ENCODE assay signal across 26 cellular contexts in genomic region chr11:14783788-14784187, GRCh38.
A peak's percentile ranks its signal among the peaks of the same experiment; 100 is the strongest.
DNase-seq lines count a peak whose midpoint lies in the region; ATAC-seq and TF ChIP-seq lines count a peak whose summit lies in the region.
"Had no signal": no experiment of that assay in that cellular context is flagged by ENCODE, and none has a peak within 500 bp of the region (broad histone marks: within the 10 kb centered on the region; RNA-seq: fewer than 3 reads in every experiment).

No MANE protein-coding gene starts in this region.

- no peaks in the 10 kb centered on the region for H3K27me3 Mint-ChIP-seq in activated T-helper 1 cell treated with anti-CD3 and anti-CD28 coated beads, Interleukin-12 subunit alpha, Interleukin-12 subunit beta, Interleukin-2, Interleukin-4 antibody, amounts not matched to agents 30 ng/mL and 10 ng/mL and 1 ng/mL, durations not matched to agents 14 hours and 24 hours and 36 hours (ENCODE audit: insufficient read depth)
- no peaks in the 10 kb centered on the region for H3K27me3 Mint-ChIP-seq in naive thymus-derived CD4-positive, alpha-beta T cell

- peaks cover 0 to 7% of the 10 kb centered on the region in 2 donors for H3K4me1 ChIP-seq in naive thymus-derived CD4-positive, alpha-beta T cell (ENCODE audit: control insufficient read depth in 2 of 2, insufficient read depth in 2 of 2, low read length in 2 of 2)
- H3K4me1 ChIP-seq: right atrium auricular region, thyroid gland, vagina had no signal

- CTCF ChIA-PET in naive thymus-derived CD4-positive, alpha-beta T cell (lab: Charles Lee), result no interaction called here

- H3K27ac Mint-ChIP-seq in activated naive CD4-positive, alpha-beta T cell treated with anti-CD3 and anti-CD28 coated beads, Interleukin-2, amount 50 U/mL, for 72 hours, result peak overlapping the region in 1 of 2 donors; percentile 58
- peak overlapping the region; percentile 85 for H3K27ac Mint-ChIP-seq in activated T-helper 1 cell treated with anti-CD3 and anti-CD28 coated beads, Interleukin-12 subunit alpha, Interleukin-12 subunit beta, Interleukin-2, Interleukin-4 antibody, amounts not matched to agents 30 ng/mL and 10 ng/mL and 1 ng/mL, durations not matched to agents 14 hours and 24 hours and 36 hours
- H3K27ac Mint-ChIP-seq in naive thymus-derived CD4-positive, alpha-beta T cell, result peak overlapping the region; percentile 24 to 89 (median 77)

- H3K4me3 ChIP-seq in naive thymus-derived CD4-positive, alpha-beta T cell (ENCODE audit: low read length), result no peak overlapping the region
- H3K4me3 ChIP-seq: BLaER1, GM23248, right atrium auricular region, SK-N-MC, thyroid gland, vagina had no signal

- peak; percentile 9 to 83 for ATAC-seq in activated naive CD4-positive, alpha-beta T cell treated with anti-CD3 and anti-CD28 coated beads, Interleukin-2, amount 50 U/mL, for 72 hours
- peak; percentile 27 for ATAC-seq in naive thymus-derived CD4-positive, alpha-beta T cell
- no peak for ATAC-seq in HG02938 (IDR thresholded peaks at IDR 0.05; ENCODE audit: unreplicated experiment)
- ATAC-seq: PC-3 had no signal

- H3K36me3 ChIP-seq in naive thymus-derived CD4-positive, alpha-beta T cell (ENCODE audit: control insufficient read depth in 2 of 3, insufficient read depth in 3 of 3, low read length in 3 of 3), result no peaks in the 10 kb centered on the region
- H3K36me3 ChIP-seq: BLaER1, right atrium auricular region, thyroid gland, vagina had no signal

- H3K27me3 ChIP-seq in naive thymus-derived CD4-positive, alpha-beta T cell (ENCODE audit: control insufficient read depth in 2 of 2, insufficient read depth in 2 of 2, low read length in 2 of 2), result no peaks in the 10 kb centered on the region
- H3K27me3 ChIP-seq: BLaER1, right atrium auricular region, thyroid gland, vagina had no signal

- no peak for DNase-seq in activated naive CD4-positive, alpha-beta T cell treated with anti-CD3 and anti-CD28 coated beads, Interleukin-2, amount 50 U/mL, for 72 hours (ENCODE audit: low spot score in 2 of 2)
- DNase-seq in activated naive CD4-positive, alpha-beta T cell treated with anti-CD3 and anti-CD28 coated beads, Interleukin-2, amount 50 U/mL, for 16 hours, result no peak
- DNase-seq in activated T-helper 1 cell treated with anti-CD3 and anti-CD28 coated beads, Interleukin-12 subunit alpha, Interleukin-12 subunit beta, Interleukin-2, Interleukin-4 antibody, amounts not matched to agents 30 ng/mL and 10 ng/mL and 1 ng/mL, durations not matched to agents 14 hours and 24 hours and 36 hours (ENCODE audit: low spot score), result no peak
- no peak for DNase-seq in naive thymus-derived CD4-positive, alpha-beta T cell
- DNase-seq in GM20000 (ENCODE audit: low spot score), result no peak
- no peak for DNase-seq in NCI-H510A (lab: John Stamatoyannopoulos, UW)
- DNase-seq: activated CD4-positive, CD25-positive, alpha-beta regulatory T cell treated with anti-CD3 and anti-CD28 coated beads, Interleukin-2, amount 50 U/mL, for 72 hours; central memory CD4-positive, alpha-beta T cell; DND-41; GF-D8; glutamatergic neuron; GM23248; IMR-90; NCI-H1417 treated with DMSO at 0.1 percent for 48 hours; NCI-H2081; NCI-H526; PC-3; posterior cingulate gyrus; small intestine; stimulated activated CD4-positive, alpha-beta T cell treated with anti-CD3 and anti-CD28 coated beads, Interleukin-1b, Interleukin-23, amount 100 ng/mL, for 48 hours; thyroid gland had no signal

- no peaks in the 10 kb centered on the region for H3K9me3 ChIP-seq in naive thymus-derived CD4-positive, alpha-beta T cell (ENCODE audit: control insufficient read depth in 2 of 3, low read length in 3 of 3)
- H3K9me3 ChIP-seq: right atrium auricular region, thyroid gland, vagina had no signal

- H3K4me1 Mint-ChIP-seq in activated T-helper 1 cell treated with anti-CD3 and anti-CD28 coated beads, Interleukin-12 subunit alpha, Interleukin-12 subunit beta, Interleukin-2, Interleukin-4 antibody, amounts not matched to agents 30 ng/mL and 10 ng/mL and 1 ng/mL, durations not matched to agents 14 hours and 24 hours and 36 hours (ENCODE audit: low read depth), result peaks cover 59% of the 10 kb centered on the region
- peaks cover 12 to 63% (median 46%) of the 10 kb centered on the region in 7 donors for H3K4me1 Mint-ChIP-seq in naive thymus-derived CD4-positive, alpha-beta T cell

- peaks cover 12 to 19% of the 10 kb centered on the region in 2 donors for H3K9me3 Mint-ChIP-seq in activated naive CD4-positive, alpha-beta T cell treated with anti-CD3 and anti-CD28 coated beads, Interleukin-2, amount 50 U/mL, for 72 hours
- H3K9me3 Mint-ChIP-seq in activated T-helper 1 cell treated with anti-CD3 and anti-CD28 coated beads, Interleukin-12 subunit alpha, Interleukin-12 subunit beta, Interleukin-2, Interleukin-4 antibody, amounts not matched to agents 30 ng/mL and 10 ng/mL and 1 ng/mL, durations not matched to agents 14 hours and 24 hours and 36 hours, result peaks cover 33% of the 10 kb centered on the region
- H3K9me3 Mint-ChIP-seq in naive thymus-derived CD4-positive, alpha-beta T cell, result peaks cover 0 to 29% (median 7%) of the 10 kb centered on the region in 11 donors

- no peak overlapping the region for H3K27ac ChIP-seq in naive thymus-derived CD4-positive, alpha-beta T cell (ENCODE audit: low read depth, low read length)
- H3K27ac ChIP-seq: BLaER1, GM23248, right atrium auricular region, SK-N-MC, thyroid gland, vagina had no signal

- no peak for TF ChIP-seq CTCF in GM20000 (IDR thresholded peaks at IDR 0.05; ENCODE audit: extremely low read depth, missing control alignments)

- intact Hi-C loops in activated T-helper 1 cell treated with anti-CD3 and anti-CD28 coated beads, Interleukin-12 subunit alpha, Interleukin-12 subunit beta, Interleukin-2, Interleukin-4 antibody, amounts not matched to agents 30 ng/mL and 10 ng/mL and 1 ng/mL, durations not matched to agents 14 hours and 24 hours and 36 hours (cut with micrococcal nuclease), result loop anchor here (2.0 to 10.0 kb wide), 3 partner anchors 15 to 191 kb away; partner anchors contain the start of gene CALCA
- intact Hi-C loops in naive thymus-derived CD4-positive, alpha-beta T cell (cut with micrococcal nuclease), result no loop called here

- H3K4me3 Mint-ChIP-seq in activated T-helper 1 cell treated with anti-CD3 and anti-CD28 coated beads, Interleukin-12 subunit alpha, Interleukin-12 subunit beta, Interleukin-2, Interleukin-4 antibody, amounts not matched to agents 30 ng/mL and 10 ng/mL and 1 ng/mL, durations not matched to agents 14 hours and 24 hours and 36 hours, result no peak overlapping the region
- H3K4me3 Mint-ChIP-seq in naive thymus-derived CD4-positive, alpha-beta T cell, result peak overlapping the region in 8 of 10 donors; percentile 5 to 67 (median 45)

- POLR2A ChIA-PET in naive thymus-derived CD4-positive, alpha-beta T cell (lab: Charles Lee), result interaction anchor here (0.7 kb wide), 1 partner anchor 464 kb away, joined by 3 read pairs; no protein-coding TSS in a partner anchor

- H3K36me3 Mint-ChIP-seq in activated naive CD4-positive, alpha-beta T cell treated with anti-CD3 and anti-CD28 coated beads, Interleukin-2, amount 50 U/mL, for 72 hours, result peaks cover 23 to 43% of the 10 kb centered on the region in 2 donors
- H3K36me3 Mint-ChIP-seq in activated T-helper 1 cell treated with anti-CD3 and anti-CD28 coated beads, Interleukin-12 subunit alpha, Interleukin-12 subunit beta, Interleukin-2, Interleukin-4 antibody, amounts not matched to agents 30 ng/mL and 10 ng/mL and 1 ng/mL, durations not matched to agents 14 hours and 24 hours and 36 hours (ENCODE audit: low read depth), result peaks cover 53% of the 10 kb centered on the region
- H3K36me3 Mint-ChIP-seq in naive thymus-derived CD4-positive, alpha-beta T cell, result peaks cover 10 to 60% (median 15%) of the 10 kb centered on the region in 5 donors
